ENCODE assay signal across 11 cellular contexts in genomic region chr1:178566187-178566586, GRCh38. TPM values are rescaled to one million over a fixed set of nuclear protein-coding genes. Genes with fewer than 3 reads are reported as not detected.
A peak's percentile ranks its signal among the peaks of the same experiment; 100 is the strongest.
DNase-seq lines count a peak whose midpoint lies in the region; ATAC-seq and TF ChIP-seq lines count a peak whose summit lies in the region.
"Had no signal": no experiment of that assay in that cellular context is flagged by ENCODE, and none has a peak within 500 bp of the region (broad histone marks: within the 10 kb centered on the region; RNA-seq: fewer than 3 reads in every experiment).

No MANE protein-coding gene starts in this region.

- no peak overlapping the region for H2BK15ac ChIP-seq in IMR-90 (ENCODE audit: low read depth, low read length)

- H3K36me3 Mint-ChIP-seq in activated T-cell treated with anti-CD3 and anti-CD28 coated beads, Interleukin-2, amount 50 U/mL, for 4 hours (ENCODE audit: insufficient read depth), result no peaks in the 10 kb centered on the region
- H3K36me3 Mint-ChIP-seq in stimulated activated naive B cell treated with anti-CD40 and anti-IgM and Interleukin-4, amounts not matched to agents 10 μg/mL and 1 μg/mL and 100 μg/mL, for 72 hours, result peaks cover 12 to 23% of the 10 kb centered on the region in 2 donors

- DNase-seq in activated T-cell treated with anti-CD3 and anti-CD28 coated beads, Interleukin-2, amount 50 U/mL, for 4 hours, result no peak
- DNase-seq in activated T-cell treated with anti-CD3 and anti-CD28 coated beads, Interleukin-2, amount 50 U/mL, for 1 hour, result no peak
- DNase-seq in IMR-90 (peak; percentile 51), SIG-M5 treated with dmso at 0.1 percent for 504 hours (lab: John Stamatoyannopoulos, UW; ENCODE audit: unreplicated experiment) (no peak), trophoblast cell (no peak), left ventricle myocardium inferior (no peak)
- DNase-seq in stimulated activated naive B cell treated with anti-CD40 and anti-IgM and Interleukin-4, amounts not matched to agents 10 μg/mL and 1 μg/mL and 100 μg/mL, for 72 hours, result peak; percentile 63
- DNase-seq: activated naive CD4-positive, alpha-beta T cell; MM.1S had no signal

- peak; percentile 43 to 46 for ATAC-seq in activated T-cell treated with anti-CD3 and anti-CD28 coated beads, Interleukin-2, amount 50 U/mL, for 4 hours
- ATAC-seq in HG02610 (IDR thresholded peaks at IDR 0.05; ENCODE audit: unreplicated experiment), result peak; percentile 98
- no peak for ATAC-seq in IMR-90 (ENCODE audit: low read depth)
- peak; percentile 96 to 97 for ATAC-seq in stimulated activated naive B cell treated with anti-CD40 and anti-IgM and Interleukin-4, amounts not matched to agents 10 μg/mL and 1 μg/mL and 100 μg/mL, for 72 hours (replicated peaks)

- no peaks in the 10 kb centered on the region for H4K20me1 ChIP-seq in IMR-90 (ENCODE audit: insufficient read depth, low read length)

- no peaks in the 10 kb centered on the region for H3K9me1 ChIP-seq in IMR-90 (ENCODE audit: insufficient read depth, low read length)

- H2AK9ac ChIP-seq in IMR-90 (replicated peaks; ENCODE audit: low read depth, low read length, poor library complexity), result no peak overlapping the region

- H3K14ac ChIP-seq in IMR-90 (replicated peaks; ENCODE audit: low read depth, low read length) (no peak overlapping the region), trophoblast cell (ENCODE audit: low read length) (no peak overlapping the region)

- no peak overlapping the region for H3K4ac ChIP-seq in IMR-90 (ENCODE audit: low read depth, low read length)
- H3K4ac ChIP-seq in trophoblast cell (ENCODE audit: low read depth, low read length), result no peak overlapping the region

- H3K4me3 ChIP-seq in IMR-90 (ENCODE audit: insufficient read depth, low read depth, low read length), result no peak overlapping the region
- H3K4me3 ChIP-seq in trophoblast cell (ENCODE audit: low read depth, low read length), result no peak overlapping the region
- no peak overlapping the region for H3K4me3 ChIP-seq in left ventricle myocardium inferior

- H2BK20ac ChIP-seq in IMR-90 (ENCODE audit: low read depth, low read length), result no peak overlapping the region

- H2BK5ac ChIP-seq in IMR-90 (ENCODE audit: low read depth, low read length, poor library complexity, severe bottlenecking), result no peak overlapping the region
- H2BK5ac ChIP-seq in trophoblast cell (ENCODE audit: low read depth, low read length, poor library complexity), result no peak overlapping the region

- no peak overlapping the region for H2BK120ac ChIP-seq in IMR-90 (ENCODE audit: low read depth, low read length)
- H2BK120ac ChIP-seq in trophoblast cell (ENCODE audit: insufficient read depth, low read length, poor library complexity), result no peak overlapping the region

- no CpG with 5 or more reads among the region's 3 CpGs for WGBS in IMR-90 (ENCODE audit: extremely low coverage in 2 of 2, insufficient read length in 1 of 2), 2 experiments
- no CpG with 5 or more reads among the region's 3 CpGs for WGBS in trophoblast cell (ENCODE audit: extremely low coverage, insufficient coverage, insufficient read length)

- H3K79me1 ChIP-seq in IMR-90 (ENCODE audit: low read depth in 1 of 2, low read length in 2 of 2) (no peaks in the 10 kb centered on the region), trophoblast cell (ENCODE audit: low read length) (no peaks in the 10 kb centered on the region)

- H4K91ac ChIP-seq in IMR-90 (ENCODE audit: insufficient read depth, low read depth, low read length) (no peak overlapping the region), trophoblast cell (ENCODE audit: low read depth, low read length) (no peak overlapping the region)

- H4K5ac ChIP-seq in IMR-90 (ENCODE audit: low read depth, low read length), result no peak overlapping the region

- H3K27me3 Mint-ChIP-seq in activated T-cell treated with anti-CD3 and anti-CD28 coated beads, Interleukin-2, amount 50 U/mL, for 4 hours (ENCODE audit: low read depth), result peaks cover 3% of the 10 kb centered on the region
- no peaks in the 10 kb centered on the region for H3K27me3 Mint-ChIP-seq in stimulated activated naive B cell treated with anti-CD40 and anti-IgM and Interleukin-4, amounts not matched to agents 10 μg/mL and 1 μg/mL and 100 μg/mL, for 72 hours

- TF ChIP-seq CTCF in IMR-90 (conservative IDR thresholded peaks at IDR 0.05; ENCODE audit: low read depth, low read length) (no peak), left ventricle myocardium inferior (IDR thresholded peaks at IDR 0.05; ENCODE audit: borderline replicate concordance) (no peak)

- TF ChIP-seq RAD21 in IMR-90 (IDR thresholded peaks at IDR 0.05; ENCODE audit: low read length), result no peak

- no peak overlapping the region for H2BK12ac ChIP-seq in trophoblast cell (ENCODE audit: low read length)

- no peak overlapping the region for H3K4me2 ChIP-seq in IMR-90 (ENCODE audit: low read depth, low read length)
- H3K4me2 ChIP-seq in trophoblast cell (ENCODE audit: low read length), result no peak overlapping the region

- H3K9me3 Mint-ChIP-seq in activated T-cell treated with anti-CD3 and anti-CD28 coated beads, Interleukin-2, amount 50 U/mL, for 4 hours, result no peaks in the 10 kb centered on the region
- H3K9me3 Mint-ChIP-seq in stimulated activated naive B cell treated with anti-CD40 and anti-IgM and Interleukin-4, amounts not matched to agents 10 μg/mL and 1 μg/mL and 100 μg/mL, for 72 hours, result peaks cover 0 to 9% of the 10 kb centered on the region in 2 donors

- H3K18ac ChIP-seq in IMR-90 (ENCODE audit: low read depth, low read length) (no peak overlapping the region), trophoblast cell (ENCODE audit: low read length) (no peak overlapping the region)

- H4K12ac ChIP-seq in trophoblast cell (ENCODE audit: low read depth, low read length), result no peak overlapping the region

- no peak for TF ChIP-seq POLR2A in IMR-90 (IDR thresholded peaks at IDR 0.05; ENCODE audit: low read depth, low read length)

- in situ Hi-C loops in IMR-90 (cut with MboI; ENCODE audit: low sequenced_read_pairs), result no loop called here

- H2AK5ac ChIP-seq in IMR-90 (ENCODE audit: low read depth, low read length), result peak overlapping the region; percentile 3; the same call in 1 of the 2 replicates
- H2AK5ac ChIP-seq in trophoblast cell (ENCODE audit: low read length), result no peak overlapping the region

- H3K4me1 ChIP-seq in IMR-90 (ENCODE audit: control insufficient read depth, insufficient read depth, low read length), result no peaks in the 10 kb centered on the region
- H3K4me1 ChIP-seq in trophoblast cell (ENCODE audit: control insufficient read depth in 1 of 2, insufficient read depth in 2 of 2, low read length in 2 of 2), result no peaks in the 10 kb centered on the region
- H3K4me1 ChIP-seq in left ventricle myocardium inferior, result peaks cover 22% of the 10 kb centered on the region
- H3K4me1 ChIP-seq: parathyroid adenoma had no signal

- H2AFZ ChIP-seq in IMR-90 (replicated peaks; ENCODE audit: low read length, poor library complexity) (no peak overlapping the region), trophoblast cell (ENCODE audit: insufficient read depth, low read length, poor library complexity) (no peak overlapping the region)
- H2AFZ ChIP-seq: parathyroid adenoma had no signal

- POLR2A ChIA-PET in IMR-90 (lab: Charles Lee; ENCODE audit: unreplicated experiment), result no interaction called here

- intact Hi-C loops in IMR-90 (cut with micrococcal nuclease) (no loop called here), left ventricle myocardium inferior (cut with micrococcal nuclease) (no loop called here)

- no peak overlapping the region for H3K56ac ChIP-seq in IMR-90 (ENCODE audit: extremely low read depth, insufficient read depth, low read length)

- H3K4me3 Mint-ChIP-seq in activated T-cell treated with anti-CD3 and anti-CD28 coated beads, Interleukin-2, amount 50 U/mL, for 4 hours, result no peak overlapping the region
- H3K4me3 Mint-ChIP-seq in stimulated activated naive B cell treated with anti-CD40 and anti-IgM and Interleukin-4, amounts not matched to agents 10 μg/mL and 1 μg/mL and 100 μg/mL, for 72 hours, result no peak overlapping the region

- CTCF ChIA-PET in IMR-90 (lab: Yijun Ruan, JAX), result no interaction called here

- H3K9ac ChIP-seq in IMR-90 (ENCODE audit: low read depth, low read length), result no peak overlapping the region
- no peak overlapping the region for H3K9ac ChIP-seq in trophoblast cell (ENCODE audit: low read length)
- H3K9ac ChIP-seq: parathyroid adenoma had no signal

- BruUV-seq in IMR-90 (replicated peaks; lab: Mats Ljungman, UMichigan), result no TSS peak

- H3K23ac ChIP-seq in IMR-90 (ENCODE audit: low read depth, low read length), result no peak overlapping the region
- no peak overlapping the region for H3K23ac ChIP-seq in trophoblast cell (ENCODE audit: low read length)

- H3K27ac ChIP-seq in IMR-90 (ENCODE audit: insufficient read depth, low read length) (no peak overlapping the region), trophoblast cell (ENCODE audit: low read depth, low read length) (no peak overlapping the region), left ventricle myocardium inferior (replicated peaks) (no peak overlapping the region)
- H3K27ac ChIP-seq: parathyroid adenoma had no signal

- H3K9me3 ChIP-seq in IMR-90 (ENCODE audit: control insufficient read depth, insufficient read depth, low read length) (no peaks in the 10 kb centered on the region), trophoblast cell (ENCODE audit: insufficient read depth, low read depth, low read length) (no peaks in the 10 kb centered on the region), left ventricle myocardium inferior (replicated peaks) (peaks cover 12% of the 10 kb centered on the region)

- H3K27me3 ChIP-seq in IMR-90 (ENCODE audit: control insufficient read depth, insufficient read depth, low read length) (no peaks in the 10 kb centered on the region), trophoblast cell (ENCODE audit: insufficient read depth, low read length) (no peaks in the 10 kb centered on the region), left ventricle myocardium inferior (ENCODE audit: low read depth) (no peaks in the 10 kb centered on the region)

- peak overlapping the region; percentile 25 for H3K27ac Mint-ChIP-seq in stimulated activated naive B cell treated with anti-CD40 and anti-IgM and Interleukin-4, amounts not matched to agents 10 μg/mL and 1 μg/mL and 100 μg/mL, for 72 hours

- H3K4me1 Mint-ChIP-seq in activated T-cell treated with anti-CD3 and anti-CD28 coated beads, Interleukin-2, amount 50 U/mL, for 4 hours (ENCODE audit: low read depth), result no peaks in the 10 kb centered on the region
- peaks cover 27 to 76% of the 10 kb centered on the region in 2 donors for H3K4me1 Mint-ChIP-seq in stimulated activated naive B cell treated with anti-CD40 and anti-IgM and Interleukin-4, amounts not matched to agents 10 μg/mL and 1 μg/mL and 100 μg/mL, for 72 hours

- H3K36me3 ChIP-seq in IMR-90 (ENCODE audit: control insufficient read depth, insufficient read depth, low read length) (no peaks in the 10 kb centered on the region), trophoblast cell (ENCODE audit: control insufficient read depth in 1 of 2, insufficient read depth in 2 of 2, low read length in 2 of 2) (no peaks in the 10 kb centered on the region), left ventricle myocardium inferior (no peaks in the 10 kb centered on the region)

- H3K79me2 ChIP-seq in trophoblast cell (ENCODE audit: control insufficient read depth, insufficient read depth, low read length, poor library complexity), result no peaks in the 10 kb centered on the region
- H3K79me2 ChIP-seq: parathyroid adenoma had no signal

- dilution Hi-C loops in IMR-90 (cut with HindIII; ENCODE audit: low sequenced_read_pairs, unreplicated experiment), result no loop called here

- no peak overlapping the region for H4K8ac ChIP-seq in IMR-90 (ENCODE audit: low read depth in 2 of 2, low read length in 2 of 2)
- no peak overlapping the region for H4K8ac ChIP-seq in trophoblast cell (ENCODE audit: low read depth, low read length)

RNA-seq across cellular contexts. Expression of gene TEX35, which starts 53.3 kb away (rescaled TPM):
- not detected for total RNA-seq in activated T-cell treated with anti-CD3 and anti-CD28 coated beads, Interleukin-2, amount 50 U/mL, for 4 hours
- total RNA-seq in IMR-90 (2012; rRNA removed) (not detected in 2 replicates), left ventricle myocardium inferior (not detected)
- polyA plus RNA-seq in IMR-90 (2012; rRNA removed), result 0.05 TPM in 1 of 2 replicates, not detected in the other
- 0.04 TPM in 1 of 2 replicates, not detected in the other for polyA plus RNA-seq in IMR-90 (2012; cell fraction: cytosol; rRNA removed)
- 0.11 and 0.16 TPM in 2 replicates for polyA plus RNA-seq in IMR-90 (2012; cell fraction: nucleus; rRNA removed; ENCODE audit: low replicate concordance)
- polyA plus RNA-seq in trophoblast cell (2013), result 0.08 and 0.31 TPM in 2 replicates

Comparison
In these comparisons a context has a peak if more than half of its experiments do, and no peak if none do; other contexts are left out.
1. DNase-seq: peak in IMR-90 (single experiment) and stimulated activated naive B cell treated with anti-CD40 and anti-IgM and Interleukin-4, amounts not matched to agents 10 μg/mL and 1 μg/mL and 100 μg/mL, for 72 hours (single experiment); none in activated T-cell treated with anti-CD3 and anti-CD28 coated beads, Interleukin-2, amount 50 U/mL, for 4 hours (single experiment), activated T-cell treated with anti-CD3 and anti-CD28 coated beads, Interleukin-2, amount 50 U/mL, for 1 hour (single experiment), SIG-M5 treated with dmso at 0.1 percent for 504 hours (single experiment), trophoblast cell (0 of 2) and left ventricle myocardium inferior (single experiment).